Comparison of ENCODE assay signal across 16 cellular contexts in genomic region chr17:3828151-3828851, GRCh38. TPM values are rescaled to one million over a fixed set of nuclear protein-coding genes. Genes with fewer than 3 reads are reported as not detected.
DNase-seq lines count a peak whose midpoint lies in the region; ATAC-seq and TF ChIP-seq lines count a peak whose summit lies in the region.
"Had no signal": no experiment of that assay in that cellular context is flagged by ENCODE, and none has a peak within 500 bp of the region (broad histone marks: within the 10 kb centered on the region; RNA-seq: fewer than 3 reads in every experiment).

No MANE protein-coding gene starts in this region.

- peak overlapping the region; percentile 74 for H3K27ac Mint-ChIP-seq in nephron progenitor cell
- H3K27ac Mint-ChIP-seq in progenitor cell of endocrine pancreas, result no peak overlapping the region
- H3K27ac Mint-ChIP-seq in type B pancreatic cell, result no peak overlapping the region

- TF ChIP-seq CTCF in AG09319 (IDR thresholded peaks at IDR 0.05; ENCODE audit: low read depth, low read length), result no peak
- no peak for TF ChIP-seq CTCF in fibroblast of the aortic adventitia (IDR thresholded peaks at IDR 0.05; ENCODE audit: insufficient read depth, low read length)
- no peak for TF ChIP-seq CTCF in nephron progenitor cell (IDR thresholded peaks at IDR 0.05)
- no peak for TF ChIP-seq CTCF in progenitor cell of endocrine pancreas (IDR thresholded peaks at IDR 0.05; ENCODE audit: unreplicated experiment)
- no peak for TF ChIP-seq CTCF in type B pancreatic cell (conservative IDR thresholded peaks at IDR 0.05)

- H3K4me3 ChIP-seq in fibroblast of the aortic adventitia (ENCODE audit: low read depth, low read length), result no peak overlapping the region
- H3K4me3 ChIP-seq: ascending aorta, SK-N-MC had no signal

- H3K27me3 Mint-ChIP-seq in nephron progenitor cell (ENCODE audit: low read depth, poor library complexity), result peaks cover 2% of the 10 kb centered on the region
- no peaks in the 10 kb centered on the region for H3K27me3 Mint-ChIP-seq in progenitor cell of endocrine pancreas
- no peaks in the 10 kb centered on the region for H3K27me3 Mint-ChIP-seq in type B pancreatic cell
- H3K27me3 Mint-ChIP-seq: memory B cell had no signal

- H3K36me3 Mint-ChIP-seq in nephron progenitor cell (ENCODE audit: low read depth) (peaks cover 64% of the 10 kb centered on the region), progenitor cell of endocrine pancreas (ENCODE audit: insufficient read depth) (peaks cover 13% of the 10 kb centered on the region), type B pancreatic cell (peaks cover 22% of the 10 kb centered on the region)

- H3K9me3 Mint-ChIP-seq in nephron progenitor cell (no peaks in the 10 kb centered on the region), progenitor cell of endocrine pancreas (ENCODE audit: low read depth) (no peaks in the 10 kb centered on the region), type B pancreatic cell (no peaks in the 10 kb centered on the region)
- H3K9me3 Mint-ChIP-seq: memory B cell had no signal

- H3K4me1 Mint-ChIP-seq in nephron progenitor cell (no peaks in the 10 kb centered on the region), progenitor cell of endocrine pancreas (ENCODE audit: low read depth) (no peaks in the 10 kb centered on the region), type B pancreatic cell (ENCODE audit: unreplicated experiment) (no peaks in the 10 kb centered on the region)

- H3K4me3 Mint-ChIP-seq in nephron progenitor cell, result no peak overlapping the region
- H3K4me3 Mint-ChIP-seq in progenitor cell of endocrine pancreas (ENCODE audit: low read depth), result no peak overlapping the region
- no peak overlapping the region for H3K4me3 Mint-ChIP-seq in type B pancreatic cell
- H3K4me3 Mint-ChIP-seq: memory B cell had no signal

- DNase-seq in AG09319 (ENCODE audit: extremely low read depth, low read depth), result peak; percentile 7
- peak; percentile 32 for DNase-seq in NCI-H1694 treated with DMSO at 0.1 percent for 48 hours (lab: John Stamatoyannopoulos, UW)
- peak; percentile 15 for DNase-seq in fibroblast of the aortic adventitia (ENCODE audit: low read depth)
- DNase-seq in nephron progenitor cell, result no peak
- DNase-seq in NCI-H69 (lab: John Stamatoyannopoulos, UW), result no peak
- no peak for DNase-seq in progenitor cell of endocrine pancreas (ENCODE audit: low spot score, unreplicated experiment)
- no peak for DNase-seq in type B pancreatic cell (ENCODE audit: extremely low spot score, unreplicated experiment)
- DNase-seq: activated CD8-positive, alpha-beta memory T cell treated with anti-CD3 and anti-CD28 coated beads, Interleukin-2, amount 50 U/mL, for 48 hours; KG1; NCI-H2107; stimulated activated CD4-positive, alpha-beta T cell treated with anti-CD3 and anti-CD28 coated beads, Interleukin-4, amount 100 ng/mL, for 24 hours; stimulated activated naive CD4-positive, alpha-beta T cell had no signal

- ATAC-seq in GM21528 (IDR thresholded peaks at IDR 0.05; ENCODE audit: low FRiP score, unreplicated experiment), result no peak

RNA-seq across cellular contexts. Expression of gene NCBP3, which starts 17.7 kb away (rescaled TPM):
- total RNA-seq in fibroblast of the aortic adventitia (ENCODE audit: low replicate concordance), result 17.1 and 22.9 TPM in 2 replicates
- total RNA-seq in progenitor cell of endocrine pancreas, result 90.4 and 90.9 TPM in 2 replicates
- total RNA-seq in type B pancreatic cell (ENCODE audit: low replicate concordance), result 54.9 and 58.2 TPM in 2 replicates

RNA-seq across cellular contexts. Expression of gene ITGAE, which starts 27.3 kb away (rescaled TPM):
- 19.7 and 37.4 TPM in 2 replicates for total RNA-seq in fibroblast of the aortic adventitia (ENCODE audit: low replicate concordance)
- total RNA-seq in progenitor cell of endocrine pancreas, result 28.0 and 29.0 TPM in 2 replicates
- 21.0 and 28.8 TPM in 2 replicates for total RNA-seq in type B pancreatic cell (ENCODE audit: low replicate concordance)

Comparison
In these comparisons a context has a peak if more than half of its experiments do, and no peak if none do; other contexts are left out.
1. DNase-seq: peak in AG09319 (single experiment), NCI-H1694 treated with DMSO at 0.1 percent for 48 hours (single experiment) and fibroblast of the aortic adventitia (single experiment); none in nephron progenitor cell (single experiment), NCI-H69 (single experiment), progenitor cell of endocrine pancreas (single experiment) and type B pancreatic cell (single experiment).